9 cellular contexts compared by ENCODE assay signal in the genomic region with DNA sequence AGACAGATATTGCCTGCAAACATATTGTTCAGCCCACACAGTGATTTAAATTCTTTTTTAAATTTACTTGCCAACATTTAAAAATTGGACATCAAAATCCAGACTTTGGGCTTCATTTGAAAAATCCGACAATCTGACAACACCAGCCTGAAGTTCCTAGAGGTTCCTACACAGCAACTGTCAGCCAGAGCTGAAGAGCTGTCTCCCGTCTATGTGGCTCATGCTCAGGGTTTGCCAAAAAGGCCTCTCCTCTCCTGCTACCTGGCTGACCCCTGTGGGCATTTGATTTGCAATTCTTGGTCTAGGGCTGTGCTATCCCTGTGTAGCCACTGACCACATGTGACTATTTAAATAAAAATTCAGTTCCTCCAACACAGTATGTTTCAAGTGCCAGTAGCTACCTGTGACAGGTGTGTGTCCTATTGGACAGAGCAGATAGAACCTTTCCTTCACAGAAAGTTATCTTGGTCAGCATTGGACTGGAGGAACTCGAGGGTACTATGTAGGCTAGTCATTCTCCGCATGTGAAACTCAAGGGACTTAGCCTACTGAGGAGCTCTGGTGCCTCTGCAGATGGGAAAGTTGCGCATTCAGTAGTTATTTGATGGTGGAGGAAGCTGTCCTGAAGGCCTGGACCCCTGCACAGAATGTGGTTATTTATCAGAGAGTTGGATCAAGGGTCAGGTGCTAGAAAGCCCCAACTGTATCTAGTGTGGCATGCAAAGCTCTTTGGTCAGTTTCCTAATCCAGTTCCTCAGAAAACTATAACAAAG. TPM values are rescaled to one million over a fixed set of nuclear protein-coding genes. Genes with fewer than 3 reads are reported as not detected.
A peak's percentile ranks its signal among the peaks of the same experiment; 100 is the strongest.
DNase-seq lines count a peak whose midpoint lies in the region; ATAC-seq lines count a peak whose summit lies in the region.
"Had no signal": no experiment of that assay in that cellular context is flagged by ENCODE, and none has a peak within 500 bp of the region (broad histone marks: within the 10 kb centered on the region; RNA-seq: fewer than 3 reads in every experiment).

No MANE protein-coding gene starts in this region.

- H3K36me3 Mint-ChIP-seq in stimulated activated naive CD8-positive, alpha-beta T cell treated with anti-CD3 and anti-CD28 coated beads, Interleukin-15, Interleukin-2, amounts not matched to agents 100 ng/mL and 50 ng/mL, for 24 hours (ENCODE audit: low read depth), result peaks cover 50% of the 10 kb centered on the region
- peaks cover 76% of the 10 kb centered on the region for H3K36me3 Mint-ChIP-seq in activated T-helper 2 cell treated with anti-CD3 and anti-CD28 coated beads, Interferon-gamma antibody, Interleukin-2, Interleukin-4, amounts not matched to agents 10 μg/mL and 5 μg/mL and 100 μg/mL, durations not matched to agents 14 hours and 24 hours and 36 hours (ENCODE audit: low read depth)

- H3K27me3 ChIP-seq in muscle layer of duodenum (ENCODE audit: low read depth, low read length) (no peaks in the 10 kb centered on the region), MG63 (no peaks in the 10 kb centered on the region)

- peak overlapping the region; percentile 67 for H3K4me3 Mint-ChIP-seq in stimulated activated naive CD8-positive, alpha-beta T cell treated with anti-CD3 and anti-CD28 coated beads, Interleukin-15, Interleukin-2, amounts not matched to agents 100 ng/mL and 50 ng/mL, for 24 hours
- H3K4me3 Mint-ChIP-seq in activated T-helper 2 cell treated with anti-CD3 and anti-CD28 coated beads, Interferon-gamma antibody, Interleukin-2, Interleukin-4, amounts not matched to agents 10 μg/mL and 5 μg/mL and 100 μg/mL, durations not matched to agents 14 hours and 24 hours and 36 hours (ENCODE audit: low read depth), result peak overlapping the region; percentile 40

- DNase-seq in stimulated activated naive CD8-positive, alpha-beta T cell treated with anti-CD3 and anti-CD28 coated beads, Interleukin-15, Interleukin-2, amounts not matched to agents 100 U/mL and 50 U/mL, for 24 hours, result no peak
- DNase-seq in activated T-helper 2 cell treated with anti-CD3 and anti-CD28 coated beads, Interferon-gamma antibody, Interleukin-2, Interleukin-4, amounts not matched to agents 10 μg/mL and 5 μg/mL and 100 μg/mL, durations not matched to agents 14 hours and 24 hours and 36 hours (ENCODE audit: low spot score), result no peak
- DNase-seq in iPS-NIHi11 (ENCODE audit: low spot score), result no peak
- DNase-seq in MG63, result no peak
- no peak for DNase-seq in left colon
- no peak for DNase-seq in HuH-7 (ENCODE audit: low spot score)
- DNase-seq: DMS79 had no signal

- H3K9me3 ChIP-seq in muscle layer of duodenum (ENCODE audit: control insufficient read depth in 1 of 2, low read length in 2 of 2) (no peaks in the 10 kb centered on the region), MG63 (no peaks in the 10 kb centered on the region)

- H3K27ac ChIP-seq in muscle layer of duodenum (ENCODE audit: low read length), result peak overlapping the region; percentile 83

- H3K36me3 ChIP-seq in muscle layer of duodenum (ENCODE audit: control insufficient read depth in 1 of 2, insufficient read depth in 2 of 2, low read length in 2 of 2), result peaks cover 0 to 9% of the 10 kb centered on the region in 2 donors
- H3K36me3 ChIP-seq in MG63, result peaks cover 17% of the 10 kb centered on the region

- H3K4me1 ChIP-seq in muscle layer of duodenum (ENCODE audit: control insufficient read depth in 1 of 2, insufficient read depth in 2 of 2, low read length in 2 of 2), result peaks cover 37 to 57% of the 10 kb centered on the region in 2 donors

- peak overlapping the region; percentile 74 for H3K27ac Mint-ChIP-seq in stimulated activated naive CD8-positive, alpha-beta T cell treated with anti-CD3 and anti-CD28 coated beads, Interleukin-15, Interleukin-2, amounts not matched to agents 100 ng/mL and 50 ng/mL, for 24 hours
- H3K27ac Mint-ChIP-seq in activated T-helper 2 cell treated with anti-CD3 and anti-CD28 coated beads, Interferon-gamma antibody, Interleukin-2, Interleukin-4, amounts not matched to agents 10 μg/mL and 5 μg/mL and 100 μg/mL, durations not matched to agents 14 hours and 24 hours and 36 hours, result peak overlapping the region; percentile 8

- H3K4me3 ChIP-seq in muscle layer of duodenum (ENCODE audit: low read depth in 1 of 2, low read length in 2 of 2) (no peak overlapping the region), MG63 (no peak overlapping the region)

- H3K27me3 Mint-ChIP-seq in stimulated activated naive CD8-positive, alpha-beta T cell treated with anti-CD3 and anti-CD28 coated beads, Interleukin-15, Interleukin-2, amounts not matched to agents 100 ng/mL and 50 ng/mL, for 24 hours, result no peaks in the 10 kb centered on the region
- no peaks in the 10 kb centered on the region for H3K27me3 Mint-ChIP-seq in activated T-helper 2 cell treated with anti-CD3 and anti-CD28 coated beads, Interferon-gamma antibody, Interleukin-2, Interleukin-4, amounts not matched to agents 10 μg/mL and 5 μg/mL and 100 μg/mL, durations not matched to agents 14 hours and 24 hours and 36 hours (ENCODE audit: low read depth)

- no peak for ATAC-seq in stimulated activated naive CD8-positive, alpha-beta T cell treated with anti-CD3 and anti-CD28 coated beads, Interleukin-15, Interleukin-2, amounts not matched to agents 100 U/mL and 50 U/mL, for 24 hours
- ATAC-seq in left colon, result no peak

- H3K4me1 Mint-ChIP-seq in stimulated activated naive CD8-positive, alpha-beta T cell treated with anti-CD3 and anti-CD28 coated beads, Interleukin-15, Interleukin-2, amounts not matched to agents 100 ng/mL and 50 ng/mL, for 24 hours (ENCODE audit: low read depth), result peaks cover 77% of the 10 kb centered on the region
- H3K4me1 Mint-ChIP-seq in activated T-helper 2 cell treated with anti-CD3 and anti-CD28 coated beads, Interferon-gamma antibody, Interleukin-2, Interleukin-4, amounts not matched to agents 10 μg/mL and 5 μg/mL and 100 μg/mL, durations not matched to agents 14 hours and 24 hours and 36 hours (ENCODE audit: low read depth), result peaks cover 71% of the 10 kb centered on the region

- H3K9me3 Mint-ChIP-seq in stimulated activated naive CD8-positive, alpha-beta T cell treated with anti-CD3 and anti-CD28 coated beads, Interleukin-15, Interleukin-2, amounts not matched to agents 100 ng/mL and 50 ng/mL, for 24 hours, result no peaks in the 10 kb centered on the region
- H3K9me3 Mint-ChIP-seq in activated T-helper 2 cell treated with anti-CD3 and anti-CD28 coated beads, Interferon-gamma antibody, Interleukin-2, Interleukin-4, amounts not matched to agents 10 μg/mL and 5 μg/mL and 100 μg/mL, durations not matched to agents 14 hours and 24 hours and 36 hours, result no peaks in the 10 kb centered on the region

- intact Hi-C loops in activated T-helper 2 cell treated with anti-CD3 and anti-CD28 coated beads, Interferon-gamma antibody, Interleukin-2, Interleukin-4, amounts not matched to agents 10 μg/mL and 5 μg/mL and 100 μg/mL, durations not matched to agents 14 hours and 24 hours and 36 hours (cut with micrococcal nuclease), result loop anchor here (5.0 kb wide), 1 partner anchor 1289 kb away; no protein-coding TSS in a partner anchor
- intact Hi-C loops in left colon (cut with DNase I, micrococcal nuclease), result no loop called here

RNA-seq across cellular contexts. Expression of a gene that starts 2.7 kb away (rescaled TPM):
- 30.5 and 34.7 TPM in 2 replicates for total RNA-seq in activated T-helper 2 cell treated with anti-CD3 and anti-CD28 coated beads, Interferon-gamma antibody, Interleukin-2, Interleukin-4, amounts not matched to agents 10 μg/mL and 5 μg/mL and 100 μg/mL, durations not matched to agents 14 hours and 24 hours and 36 hours
- 65.9 and 78.8 TPM in 2 replicates for total RNA-seq in MG63 (2014; rRNA removed; shearing (Covaris generic); ENCODE audit: low replicate concordance)
- 10 to 100 TPM; 11.7 to 20.1 TPM for total RNA-seq in left colon

RNA-seq across cellular contexts. Expression of a gene that starts 3.1 kb away (rescaled TPM):
- 17.4 and 19.2 TPM in 2 replicates for total RNA-seq in activated T-helper 2 cell treated with anti-CD3 and anti-CD28 coated beads, Interferon-gamma antibody, Interleukin-2, Interleukin-4, amounts not matched to agents 10 μg/mL and 5 μg/mL and 100 μg/mL, durations not matched to agents 14 hours and 24 hours and 36 hours
- total RNA-seq in MG63 (2014; rRNA removed; shearing (Covaris generic); ENCODE audit: low replicate concordance), result 15.6 and 16.8 TPM in 2 replicates
- 10 to 100 TPM; 12.4 to 14.0 TPM for total RNA-seq in left colon
